Comparison of ENCODE assay signal across 10 cellular contexts in the genomic region with DNA sequence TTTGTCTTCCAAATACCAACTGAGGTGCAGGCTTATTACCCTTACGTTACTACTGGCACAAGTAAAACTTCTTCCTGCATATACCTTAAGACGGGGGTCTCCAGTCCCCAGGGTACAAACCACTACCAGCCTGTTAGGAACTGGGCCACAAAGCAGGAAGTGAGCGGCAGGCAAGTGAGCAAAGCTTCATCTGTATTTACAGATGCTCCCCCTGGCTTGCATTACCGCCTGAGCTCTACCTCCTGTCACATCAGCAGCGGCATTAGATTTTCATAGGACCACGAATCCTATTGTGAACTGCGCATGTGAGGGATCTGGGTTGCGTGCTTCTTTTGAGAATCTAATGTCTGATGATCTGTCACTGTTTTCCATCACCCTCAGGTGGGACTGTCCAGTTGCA.
DNase-seq lines count a peak whose midpoint lies in the region; TF ChIP-seq lines count a peak whose summit lies in the region.
"Had no signal": no experiment of that assay in that cellular context is flagged by ENCODE, and none has a peak within 500 bp of the region (broad histone marks: within the 10 kb centered on the region; RNA-seq: fewer than 3 reads in every experiment).

No MANE protein-coding gene starts in this region.

- peak overlapping the region; percentile 16; the same call in 1 of the 2 replicates for H3K27ac ChIP-seq in HL-60 (replicated peaks)
- H3K27ac ChIP-seq: SK-N-MC had no signal

- TF ChIP-seq CTCF in CD14-positive monocyte (IDR thresholded peaks at IDR 0.05) (peak; percentile 26), HL-60 (IDR thresholded peaks at IDR 0.05; ENCODE audit: insufficient read depth, low read length) (no peak), fibroblast of mammary gland (conservative IDR thresholded peaks at IDR 0.05; ENCODE audit: control insufficient read depth, insufficient read depth, low read depth, low read length) (peak; percentile 3)

- no peak overlapping the region for H3K4me3 ChIP-seq in HL-60 (replicated peaks; ENCODE audit: insufficient read depth, low read length)
- H3K4me3 ChIP-seq in fibroblast of mammary gland (ENCODE audit: control insufficient read depth, low read depth, low read length), result no peak overlapping the region
- H3K4me3 ChIP-seq: SK-N-MC had no signal

- DNase-seq in CD14-positive monocyte (ENCODE audit: low spot score) (no peak), HL-60 (ENCODE audit: low read depth in 1 of 2, low spot score in 1 of 2) (peak in 1 of 2 experiments; percentile 58), fibroblast of mammary gland (ENCODE audit: low read depth) (no peak), NCI-H1436 (lab: John Stamatoyannopoulos, UW) (no peak), C1 segment of cervical spinal cord (lab: John Stamatoyannopoulos, UW) (no peak), HPDE6-E6E7 (ENCODE audit: extremely low spot score) (no peak), retina (no peak)
- peak; percentile 35 for DNase-seq in activated CD4-positive, alpha-beta T cell treated with anti-CD3 and anti-CD28 coated beads, Interleukin-2, amount 50 U/mL, for 1 hour
- DNase-seq: NCI-H1694 had no signal

- H3K9me3 Mint-ChIP-seq in CD14-positive monocyte, result peaks cover 0 to 3% (median 0%) of the 10 kb centered on the region in 7 donors

- intact Hi-C loops in CD14-positive monocyte (cut with micrococcal nuclease), result no loop called here

- H3K4me1 Mint-ChIP-seq in CD14-positive monocyte, result peaks cover 62% of the 10 kb centered on the region

- no peaks in the 10 kb centered on the region for H3K27me3 Mint-ChIP-seq in CD14-positive monocyte (ENCODE audit: low read depth in 3 of 3)

- H3K4me3 Mint-ChIP-seq in CD14-positive monocyte, result no peak overlapping the region

- H3K36me3 Mint-ChIP-seq in CD14-positive monocyte, result peaks cover 9 to 16% of the 10 kb centered on the region in 2 donors

- peak overlapping the region in 4 of 7 donors; percentile 4 to 69 (median 54) for H3K27ac Mint-ChIP-seq in CD14-positive monocyte

- H3K27me3 ChIP-seq in HL-60 (ENCODE audit: insufficient read depth, poor library complexity, severe bottlenecking), result no peaks in the 10 kb centered on the region
